10 cellular contexts compared by ENCODE assay signal in the genomic region with DNA sequence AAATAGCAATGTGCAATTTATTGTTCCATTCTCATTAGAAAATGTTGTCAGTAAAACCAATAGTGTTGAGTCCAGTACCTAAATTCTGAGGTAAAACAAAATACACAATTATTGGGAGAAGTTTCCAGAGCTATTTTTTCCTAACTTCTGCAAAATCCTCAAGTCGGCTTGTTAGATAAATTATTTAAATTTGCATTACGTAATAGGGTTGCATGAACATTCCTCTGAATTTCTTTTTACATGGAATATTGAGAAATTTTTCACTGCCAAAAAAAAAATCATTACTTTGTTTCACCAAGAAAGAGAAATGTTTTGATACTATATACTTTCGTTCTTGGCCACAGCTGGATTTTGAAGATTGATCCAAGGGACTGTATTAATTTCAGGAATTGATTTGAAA. TPM values are rescaled to one million over a fixed set of nuclear protein-coding genes. Genes with fewer than 3 reads are reported as not detected.
DNase-seq lines count a peak whose midpoint lies in the region; ATAC-seq and TF ChIP-seq lines count a peak whose summit lies in the region.
"Had no signal": no experiment of that assay in that cellular context is flagged by ENCODE, and none has a peak within 500 bp of the region (broad histone marks: within the 10 kb centered on the region; RNA-seq: fewer than 3 reads in every experiment).

No MANE protein-coding gene starts in this region.

- H3K27ac ChIP-seq in GM23248 (no peak overlapping the region), SJSA1 (no peak overlapping the region), gastrocnemius medialis (peak overlapping the region in 3 of 4 donors; percentile 75 to 86 (median 86))

- intact Hi-C loops in gastrocnemius medialis (cut with DNase I; ENCODE audit: low total_unique reads) = loop anchor here (5.0 kb wide), 1 partner anchor 235 kb away; the partner anchor contains the start of gene PDCD5

- peaks cover 3% of the 10 kb centered on the region; the same call in 1 of the 2 replicates for H4K20me1 ChIP-seq in GM23248 (ENCODE audit: insufficient read depth)

- H3F3A ChIP-seq in GM23248 (ENCODE audit: insufficient read depth) = peaks cover 25% of the 10 kb centered on the region

- in situ Hi-C loops in GM23248 (cut with MboI) (loop anchor here (25.0 kb wide), 1 partner anchor 215 kb away; no protein-coding TSS in a partner anchor), gastrocnemius medialis (cut with MboI; ENCODE audit: low sequenced_read_pairs in 4 of 4) (no loop called here)

- WGBS in GM23248 (ENCODE audit: low coverage in 1 of 2, low lambda C conversion rate in 2 of 2, missing lambda C conversion rate in 2 of 2), 2 experiments = 55 to 57% methylated on average over 3 of the region's 3 CpGs

- no peak for TF ChIP-seq CTCF in fibroblast of pulmonary artery (IDR thresholded peaks at IDR 0.05; ENCODE audit: low read length, missing control alignments)
- no peak for TF ChIP-seq CTCF in gastrocnemius medialis (IDR thresholded peaks at IDR 0.05 in 4 of 5, conservative IDR thresholded peaks at IDR 0.05 in 1 of 5)

- ATAC-seq in gastrocnemius medialis (no peak), HG03196 (IDR thresholded peaks at IDR 0.05; ENCODE audit: unreplicated experiment) (no peak), HG02610 (IDR thresholded peaks at IDR 0.05; ENCODE audit: unreplicated experiment) (no peak)

- H3K36me3 ChIP-seq in GM23248 (ENCODE audit: low read depth) (0 out of 2 replicates have a peak, but pooled peaks cover 11% of the 10 kb centered on the region), SJSA1 (peaks cover 40% of the 10 kb centered on the region), gastrocnemius medialis (peaks cover 0 to 30% of the 10 kb centered on the region in 2 donors)

- H3K4me2 ChIP-seq in GM23248 (ENCODE audit: unreplicated experiment) = peak overlapping the region; percentile 93

- TF ChIP-seq POLR2A in gastrocnemius medialis (IDR thresholded peaks at IDR 0.05) = no peak

- H3K9ac ChIP-seq in GM23248 = peak overlapping the region; percentile 92

- H3K4me1 ChIP-seq in GM23248 (ENCODE audit: insufficient read depth) (peaks cover 33% of the 10 kb centered on the region), SJSA1 (replicated peaks) (peaks cover 36% of the 10 kb centered on the region), gastrocnemius medialis (peaks cover 40 to 43% of the 10 kb centered on the region in 2 donors)

- DNase-seq in GM23248 (no peak), SJSA1 (ENCODE audit: low read depth in 1 of 2, low spot score in 2 of 2) (no peak), fibroblast of pulmonary artery (ENCODE audit: low read depth) (no peak), gastrocnemius medialis (no peak), kidney glomerular epithelial cell (lab: John Stamatoyannopoulos, UW) (no peak), AML-193 (lab: John Stamatoyannopoulos, UW) (no peak)
- DNase-seq: activated CD4-positive, alpha-beta T cell treated with anti-CD3 and anti-CD28 coated beads for 4 hours; islet precursor cell had no signal

- no peaks in the 10 kb centered on the region for H3K9me2 ChIP-seq in GM23248 (ENCODE audit: insufficient read depth)

- H3K9me3 ChIP-seq in GM23248 (ENCODE audit: low read depth) (no peaks in the 10 kb centered on the region), SJSA1 (replicated peaks) (no peaks in the 10 kb centered on the region), gastrocnemius medialis (no peaks in the 10 kb centered on the region)

- no peak overlapping the region for H2AFZ ChIP-seq in GM23248

- H3K27me3 ChIP-seq in GM23248 (replicated peaks; ENCODE audit: insufficient read depth) = no peaks in the 10 kb centered on the region
- H3K27me3 ChIP-seq in SJSA1 (replicated peaks) = no peaks in the 10 kb centered on the region
- H3K27me3 ChIP-seq in gastrocnemius medialis = no peaks in the 10 kb centered on the region

- H3K4me3 ChIP-seq in GM23248 = peak overlapping the region; percentile 96
- peak overlapping the region; percentile 89; the same call in 1 of the 2 replicates for H3K4me3 ChIP-seq in SJSA1
- H3K4me3 ChIP-seq in fibroblast of pulmonary artery (replicated peaks; ENCODE audit: low read depth, low read length) = peak overlapping the region; percentile 89
- H3K4me3 ChIP-seq in gastrocnemius medialis = peak overlapping the region; percentile 83 to 97 (median 87)

- H3K79me2 ChIP-seq in GM23248 (ENCODE audit: insufficient read depth) = peaks cover 48% of the 10 kb centered on the region

RNA-seq across cellular contexts. Expression of gene ZNF507, which starts 1.5 kb away (rescaled TPM):
- 4.9 and 5.2 TPM in 2 replicates for total RNA-seq in GM23248 (2014; rRNA removed; shearing (Covaris generic))
- polyA plus RNA-seq in GM23248 (2016; fragmentation: Nextera tagmentation; extraction: Ambion mirVana) = 4.3 and 4.9 TPM in 2 replicates
- 7.0 and 8.1 TPM in 2 replicates for total RNA-seq in SJSA1 (2014; rRNA removed; shearing (Covaris generic))
- 10 to 100 TPM; 11.9 to 21.8 (median 17.8) TPM for total RNA-seq in gastrocnemius medialis

RNA-seq across cellular contexts. Expression of gene DPY19L3, which starts 58.7 kb away (rescaled TPM):
- 15.3 and 20.0 TPM in 2 replicates for total RNA-seq in GM23248 (2014; rRNA removed; shearing (Covaris generic))
- 7.5 and 7.6 TPM in 2 replicates for polyA plus RNA-seq in GM23248 (2016; fragmentation: Nextera tagmentation; extraction: Ambion mirVana)
- total RNA-seq in SJSA1 (2014; rRNA removed; shearing (Covaris generic)) = 15.3 and 34.0 TPM in 2 replicates
- total RNA-seq in gastrocnemius medialis = 1 to 10 TPM; 2.3 to 9.9 (median 7.5) TPM

Comparison
In these comparisons a context has a peak if more than half of its experiments do, and no peak if none do; other contexts are left out.
1. H3K27ac ChIP-seq: peak in gastrocnemius medialis (3 of 4); none in GM23248 (single experiment) and SJSA1 (single experiment).
2. Peak in every context shown above with its lines, with median percentiles within 50 percentile points of each other: H3K4me3 ChIP-seq.